22 cellular contexts compared by ENCODE assay signal in genomic region chr22:31726692-31727091, GRCh38.
"Had no signal": no experiment of that assay in that cellular context is flagged by ENCODE, and none has a peak within 500 bp of the region (broad histone marks: within the 10 kb centered on the region; RNA-seq: fewer than 3 reads in every experiment).

No MANE protein-coding gene starts in this region.

- H2AFZ ChIP-seq: parathyroid adenoma had no signal

- DNase-seq: colonic mucosa; dermis blood vessel endothelial cell; esophagus squamous epithelium; foreskin keratinocyte; head of caudate nucleus; hypothalamus; kidney glomerular epithelial cell; mesenchymal stem cell; midbrain; occipital lobe; psoas muscle; retina; sigmoid colon; stimulated activated CD4-positive, alpha-beta T cell treated with anti-CD3 and anti-CD28 coated beads, Interleukin-2, amount 100 ng/mL, for 24 hours; stimulated activated CD4-positive, alpha-beta T cell treated with anti-CD3 and anti-CD28 coated beads, Interleukin-4, amount 100 ng/mL, for 4 hours; stimulated activated naive B cell treated with anti-CD40 and anti-IgM and Interleukin-4, amounts not matched to agents 10 μg/mL and 1 μg/mL and 100 μg/mL, for 72 hours; thyroid gland had no signal

- H3K9me3 ChIP-seq: colonic mucosa, esophagus squamous epithelium, psoas muscle, sigmoid colon, thyroid gland had no signal

- H3K4me1 ChIP-seq: colonic mucosa, esophagus squamous epithelium, foreskin keratinocyte, parathyroid adenoma, thyroid gland had no signal

- H3K36me3 ChIP-seq: colonic mucosa had no signal

- H3K27ac ChIP-seq: colonic mucosa, esophagus squamous epithelium, foreskin keratinocyte, parathyroid adenoma, psoas muscle, skin epidermis, thyroid gland had no signal

- H3K4me3 ChIP-seq: colonic mucosa, esophagus squamous epithelium, lung, psoas muscle, sigmoid colon, skin epidermis, thyroid gland had no signal

- H3K27me3 ChIP-seq: colonic mucosa, esophagus squamous epithelium, foreskin keratinocyte, sigmoid colon, thyroid gland had no signal

- ATAC-seq: foreskin keratinocyte; left lobe of liver; natural killer cell treated with Interleukin-12 subunit alpha and Interleukin-12 subunit beta and Interleukin-15 and Interleukin-18, amount 100 ng/mL, for 72 hours; stimulated activated naive B cell treated with anti-CD40 and anti-IgM and Interleukin-4, amounts not matched to agents 10 μg/mL and 1 μg/mL and 100 μg/mL, for 72 hours had no signal
